ENCODE assay signal across 1 cellular context in the genomic region with DNA sequence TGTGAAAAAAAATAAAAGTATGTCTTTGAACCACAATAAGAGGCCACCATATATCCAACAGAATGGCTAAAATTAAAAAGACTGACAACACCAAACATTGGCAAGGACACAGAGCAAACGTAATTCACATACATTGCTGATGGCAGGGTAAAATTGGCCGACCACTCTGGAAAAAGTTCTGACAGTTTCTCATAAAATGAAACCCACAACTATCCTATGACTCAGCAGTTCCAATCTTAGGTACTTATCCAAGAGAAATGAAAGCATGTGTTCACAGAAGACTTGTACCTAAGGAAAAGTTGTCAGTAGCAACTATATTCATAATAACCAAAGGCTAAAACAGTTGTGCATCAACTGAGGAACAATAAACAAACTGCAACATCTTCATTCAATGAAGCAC.
TF ChIP-seq lines count a peak whose summit lies in the region.

No MANE protein-coding gene starts in this region.

TF ChIP-seq in K562, 482 proteins besides CTCF, POLR2A, EP300 and RAD21:
- TF ChIP-seq ZNF384 (IDR thresholded peaks at IDR 0.05; ENCODE audit: low read depth, low read length), result 0 out of 2 replicates have a peak, but pooled peaks have one; percentile 23
- TF ChIP-seq KLF10 (CRISPR knock-in tag; IDR thresholded peaks at IDR 0.05), result no peak
- peak; percentile 85 for TF ChIP-seq NFE2L1 (tag; IDR thresholded peaks at IDR 0.05; ENCODE audit: borderline replicate concordance, low read depth)
- TF ChIP-seq ELF4 (CRISPR knock-in tag; IDR thresholded peaks at IDR 0.05), result no peak
- 0 out of 2 replicates have a peak, but pooled peaks have one; percentile 22 for TF ChIP-seq EP400 (IDR thresholded peaks at IDR 0.05)
- no peak for TF ChIP-seq ZNF134 (CRISPR knock-in tag; conservative IDR thresholded peaks at IDR 0.05)
- no peak for TF ChIP-seq STAT5A (IDR thresholded peaks at IDR 0.05; ENCODE audit: borderline replicate concordance, low read length)
- TF ChIP-seq HMG20A (CRISPR knock-in tag; conservative IDR thresholded peaks at IDR 0.05), result no peak
- peak; percentile 93 for TF ChIP-seq NFE2 (IDR thresholded peaks at IDR 0.05; ENCODE audit: low read depth)
- TF ChIP-seq ZNF316 (IDR thresholded peaks at IDR 0.05), result peak; percentile 96
- TF ChIP-seq ZNF830 (CRISPR knock-in tag; IDR thresholded peaks at IDR 0.05), result no peak
- no peak for TF ChIP-seq ZNF282 (CRISPR knock-in tag; IDR thresholded peaks at IDR 0.05)
- TF ChIP-seq SMARCA4 (IDR thresholded peaks at IDR 0.05), result peak; percentile 53; the same call in 1 of the 2 replicates
- TF ChIP-seq, protein P1, sequence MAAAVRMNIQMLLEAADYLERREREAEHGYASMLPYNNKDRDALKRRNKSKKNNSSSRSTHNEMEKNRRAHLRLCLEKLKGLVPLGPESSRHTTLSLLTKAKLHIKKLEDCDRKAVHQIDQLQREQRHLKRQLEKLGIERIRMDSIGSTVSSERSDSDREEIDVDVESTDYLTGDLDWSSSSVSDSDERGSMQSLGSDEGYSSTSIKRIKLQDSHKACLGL (CRISPR knock-in tag; IDR thresholded peaks at IDR 0.05; ENCODE audit: borderline replicate concordance, poor library complexity, severe bottlenecking), result no peak
- no peak for TF ChIP-seq SP2 (IDR thresholded peaks at IDR 0.05; ENCODE audit: extremely low read depth, low read depth, low read length, poor library complexity, severe bottlenecking)
- peak; percentile 92 for TF ChIP-seq C11orf30 (IDR thresholded peaks at IDR 0.05; ENCODE audit: low read depth)
- TF ChIP-seq ZNF644 (tag; IDR thresholded peaks at IDR 0.05; ENCODE audit: low read depth), result no peak
- TF ChIP-seq MECOM (CRISPR knock-in tag; IDR thresholded peaks at IDR 0.05), result no peak
- TF ChIP-seq ZNF707 (CRISPR knock-in tag; conservative IDR thresholded peaks at IDR 0.05), result no peak
- no peak for TF ChIP-seq JUND (IDR thresholded peaks at IDR 0.05; ENCODE audit: borderline replicate concordance, low read depth, low read length)
- TF ChIP-seq JUND (tag; IDR thresholded peaks at IDR 0.05; ENCODE audit: borderline replicate concordance, low read depth, low read length), result 0 out of 3 replicates have a peak, but pooled peaks have one; percentile 18
- TF ChIP-seq BMI1 (IDR thresholded peaks at IDR 0.05; ENCODE audit: low read length), result no peak
- TF ChIP-seq FOXK1 (CRISPR knock-in tag; IDR thresholded peaks at IDR 0.05; ENCODE audit: borderline replicate concordance), result no peak
- no peak for TF ChIP-seq ZFPM2 (CRISPR knock-in tag; IDR thresholded peaks at IDR 0.05)
- TF ChIP-seq TRIM24 (IDR thresholded peaks at IDR 0.05), result no peak
- 0 out of 2 replicates have a peak, but pooled peaks have one; percentile 28 for TF ChIP-seq SMARCE1 (IDR thresholded peaks at IDR 0.05)
- TF ChIP-seq, protein P2, sequence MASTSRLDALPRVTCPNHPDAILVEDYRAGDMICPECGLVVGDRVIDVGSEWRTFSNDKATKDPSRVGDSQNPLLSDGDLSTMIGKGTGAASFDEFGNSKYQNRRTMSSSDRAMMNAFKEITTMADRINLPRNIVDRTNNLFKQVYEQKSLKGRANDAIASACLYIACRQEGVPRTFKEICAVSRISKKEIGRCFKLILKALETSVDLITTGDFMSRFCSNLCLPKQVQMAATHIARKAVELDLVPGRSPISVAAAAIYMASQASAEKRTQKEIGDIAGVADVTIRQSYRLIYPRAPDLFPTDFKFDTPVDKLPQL (IDR thresholded peaks at IDR 0.05; ENCODE audit: extremely low read depth, insufficient read length), result no peak
- TF ChIP-seq DPF2 (IDR thresholded peaks at IDR 0.05), result 0 out of 2 replicates have a peak, but pooled peaks have one; percentile 33
- TF ChIP-seq RBM15 (IDR thresholded peaks at IDR 0.05; ENCODE audit: insufficient read depth, low read length), result no peak
- TF ChIP-seq BACH1 (tag; IDR thresholded peaks at IDR 0.05), result peak; percentile 83; the same call in 1 of the 2 replicates
- no peak for TF ChIP-seq FIP1L1 (IDR thresholded peaks at IDR 0.05; ENCODE audit: low read depth, low read length, poor library complexity, severe bottlenecking)
- peak; percentile 83 for TF ChIP-seq MAFK (IDR thresholded peaks at IDR 0.05; ENCODE audit: low read length)
- TF ChIP-seq MAFF (IDR thresholded peaks at IDR 0.05; ENCODE audit: low read length), result peak; percentile 87
- no peak for TF ChIP-seq HNRNPUL1 (IDR thresholded peaks at IDR 0.05; ENCODE audit: low read length)
- no peak for TF ChIP-seq ILF3 (IDR thresholded peaks at IDR 0.05; ENCODE audit: borderline replicate concordance)
- TF ChIP-seq CCNT2 (IDR thresholded peaks at IDR 0.05; ENCODE audit: borderline replicate concordance, extremely low read depth, insufficient read length, low read depth, low read length), result no peak
- TF ChIP-seq YY1 (IDR thresholded peaks at IDR 0.05; ENCODE audit: borderline replicate concordance in 1 of 3, control insufficient read depth in 1 of 3, extremely low read depth in 1 of 3, insufficient read depth in 3 of 3, insufficient read length in 1 of 3, insufficient replicate concordance in 2 of 3, low read depth in 1 of 3, low read length in 2 of 3), result no peak
- no peak for TF ChIP-seq PHF8 (IDR thresholded peaks at IDR 0.05; ENCODE audit: borderline replicate concordance, low read length)
- TF ChIP-seq MAFG (tag; conservative IDR thresholded peaks at IDR 0.05), result peak; percentile 96
